ENCODE assay signal across 14 cellular contexts in the genomic region with DNA sequence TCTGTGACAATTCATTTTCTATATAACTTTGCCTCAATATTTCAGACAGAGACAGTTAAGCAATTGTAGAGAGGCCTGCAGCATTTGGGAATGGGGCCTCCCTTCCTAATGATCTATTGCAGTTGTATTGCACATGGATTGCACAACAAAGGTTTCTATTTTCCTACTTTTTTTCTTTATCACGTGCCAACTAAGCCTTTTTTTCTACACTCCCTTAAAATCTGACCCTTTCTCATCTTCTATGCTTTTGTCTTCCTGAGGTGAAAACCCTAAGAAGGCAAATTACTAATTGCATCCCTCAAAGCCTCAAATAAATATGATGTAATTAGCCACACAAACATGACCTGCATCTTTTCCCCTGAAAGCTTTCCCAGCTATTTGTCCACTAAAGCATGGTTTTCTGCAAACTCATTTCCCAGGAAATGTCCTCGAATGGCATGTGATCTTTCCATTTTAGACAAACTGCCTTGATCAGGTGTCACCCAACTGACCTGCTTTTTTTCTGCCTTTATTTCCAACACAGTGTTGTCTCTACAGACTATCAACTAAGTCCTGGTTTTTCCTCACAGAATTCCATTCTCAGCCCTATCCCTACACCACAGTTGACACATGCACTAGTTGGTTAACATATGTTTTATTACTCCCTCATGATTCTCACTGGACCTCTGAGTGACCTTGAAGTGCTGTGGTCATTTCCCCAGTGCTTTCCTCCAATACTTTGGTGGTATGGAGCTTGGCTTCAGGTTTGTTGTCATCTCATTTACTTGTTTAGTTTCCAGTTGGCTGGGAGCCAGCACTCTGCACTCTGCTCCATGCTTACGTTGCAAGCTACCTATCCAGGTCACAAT. TPM values are rescaled to one million over a fixed set of nuclear protein-coding genes. Genes with fewer than 3 reads are reported as not detected.
DNase-seq lines count a peak whose midpoint lies in the region; ATAC-seq, FAIRE-seq and TF ChIP-seq lines count a peak whose summit lies in the region.
"Had no signal": no experiment of that assay in that cellular context is flagged by ENCODE, and none has a peak within 500 bp of the region (broad histone marks: within the 10 kb centered on the region; RNA-seq: fewer than 3 reads in every experiment).

No MANE protein-coding gene starts in this region.

- no peak overlapping the region for H3K27ac ChIP-seq in foreskin keratinocyte
- H3K27ac ChIP-seq: BLaER1, coronary artery had no signal

- no peaks in the 10 kb centered on the region for H3K27me3 ChIP-seq in foreskin keratinocyte
- H3K27me3 ChIP-seq: BLaER1 had no signal

- intact Hi-C loops in sciatic nerve (cut with DNase I), result no loop called here

- in situ Hi-C loops in GM13976 (cut with MboI; ENCODE audit: low sequenced_read_pairs, unreplicated experiment), result no loop called here

- peaks cover 5% of the 10 kb centered on the region for H3K4me1 ChIP-seq in foreskin keratinocyte
- H3K4me1 ChIP-seq: BLaER1 had no signal

- FAIRE-seq in frontal cortex (lab: Jason Lieb, UNC), result no peak
- FAIRE-seq: TTC549 had no signal

- TF ChIP-seq CTCF in GM13976 (IDR thresholded peaks at IDR 0.05; ENCODE audit: borderline replicate concordance, control extremely low read depth, extremely low read depth, insufficient read depth, missing control alignments) (no peak), foreskin keratinocyte (conservative IDR thresholded peaks at IDR 0.05) (no peak)

- DNase-seq in NCI-H345 (lab: John Stamatoyannopoulos, UW) (peak; percentile 28), NCI-H345 treated with DMSO at 0.1 percent for 48 hours (lab: John Stamatoyannopoulos, UW; ENCODE audit: unreplicated experiment) (no peak), NCI-H2029 (lab: John Stamatoyannopoulos, UW) (peak; percentile 37), epidermal melanocyte (ENCODE audit: insufficient read length, low spot score) (peak; percentile 20), sciatic nerve (ENCODE audit: low spot score) (no peak), GM13976 (ENCODE audit: low spot score) (no peak), frontal cortex (ENCODE audit: low spot score in 2 of 2) (no peak), foreskin keratinocyte (no peak)
- DNase-seq: naive thymus-derived CD8-positive, alpha-beta T cell; NK-92 treated with Interleukin-12 subunit alpha and Interleukin-12 subunit beta, amount 100 ng/mL, for 24 hours; stimulated activated naive CD8-positive, alpha-beta T cell treated with anti-CD3 and anti-CD28 coated beads, Interleukin-15, Interleukin-2, amounts not matched to agents 100 U/mL and 50 U/mL, for 24 hours had no signal

- peak; percentile 71 for ATAC-seq in sciatic nerve
- ATAC-seq in foreskin keratinocyte, result no peak
- ATAC-seq: naive thymus-derived CD8-positive, alpha-beta T cell; stimulated activated naive CD8-positive, alpha-beta T cell treated with anti-CD3 and anti-CD28 coated beads, Interleukin-15, Interleukin-2, amounts not matched to agents 100 U/mL and 50 U/mL, for 24 hours had no signal

RNA-seq across cellular contexts. Expression of a gene that starts 31.9 kb away (rescaled TPM):
- total RNA-seq in sciatic nerve, result 30.6 TPM
- total RNA-seq in frontal cortex, result 11.0 TPM
- 19.7 and 22.3 TPM in 2 replicates for total RNA-seq in foreskin keratinocyte
- 7.2 and 9.4 TPM in 2 replicates for polyA plus RNA-seq in foreskin keratinocyte

Comparison
In these comparisons a context has a peak if more than half of its experiments do, and no peak if none do; other contexts are left out.
1. DNase-seq: peak in NCI-H345 (single experiment), NCI-H2029 (single experiment) and epidermal melanocyte (single experiment); none in NCI-H345 treated with DMSO at 0.1 percent for 48 hours (single experiment), sciatic nerve (single experiment), GM13976 (single experiment), frontal cortex (0 of 2) and foreskin keratinocyte (0 of 2).